1 cellular context compared by ENCODE assay signal in genomic region chr3:66442254-66443249, GRCh38.
TF ChIP-seq lines count a peak whose summit lies in the region.

No MANE protein-coding gene starts in this region.

TF ChIP-seq in HEK293, 187 proteins besides CTCF, POLR2A, EP300 and RAD21 (continued from another document):
- peak; percentile 21; the same call in 1 of the 2 replicates for TF ChIP-seq ZBTB6 (tag by site-specific recombination; IDR thresholded peaks at IDR 0.05)
- TF ChIP-seq ZNF169 (tag by site-specific recombination; IDR thresholded peaks at IDR 0.05) = no peak
- 0 out of 2 replicates have a peak, but pooled peaks have one; percentile 24 for TF ChIP-seq ZFHX2 (tag by site-specific recombination; conservative IDR thresholded peaks at IDR 0.05)
- TF ChIP-seq ZNF2 (tag by site-specific recombination; IDR thresholded peaks at IDR 0.05) = no peak
- TF ChIP-seq YY2 (tag by site-specific recombination; IDR thresholded peaks at IDR 0.05) = no peak
- TF ChIP-seq ZNF214 (tag by site-specific recombination; IDR thresholded peaks at IDR 0.05; ENCODE audit: borderline replicate concordance) = no peak
- TF ChIP-seq KLF1 (tag by site-specific recombination; IDR thresholded peaks at IDR 0.05) = no peak
- no peak for TF ChIP-seq GLI4 (tag by site-specific recombination; IDR thresholded peaks at IDR 0.05)
- TF ChIP-seq ZNF473 (tag by site-specific recombination; IDR thresholded peaks at IDR 0.05) = no peak
- TF ChIP-seq ZNF664 (tag by site-specific recombination; IDR thresholded peaks at IDR 0.05) = no peak
- TF ChIP-seq ZIC2 (tag by site-specific recombination; IDR thresholded peaks at IDR 0.05) = 0 out of 2 replicates have a peak, but pooled peaks have one; percentile 15
- TF ChIP-seq ZNF280D (tag by site-specific recombination; IDR thresholded peaks at IDR 0.05) = no peak
- 0 out of 2 replicates have a peak, but pooled peaks have one; percentile 17 for TF ChIP-seq SCRT2 (tag by site-specific recombination; IDR thresholded peaks at IDR 0.05)
- no peak for TF ChIP-seq ZNF777 (tag by site-specific recombination; IDR thresholded peaks at IDR 0.05; ENCODE audit: borderline replicate concordance)
- no peak for TF ChIP-seq ZNF510 (tag by site-specific recombination; IDR thresholded peaks at IDR 0.05; ENCODE audit: insufficient replicate concordance)
- TF ChIP-seq ZNF555 (tag by site-specific recombination; conservative IDR thresholded peaks at IDR 0.05) = no peak
